Comparison of ENCODE assay signal across 10 cellular contexts in genomic region chr10:13613519-13613918, GRCh38. TPM values are rescaled to one million over a fixed set of nuclear protein-coding genes. Genes with fewer than 3 reads are reported as not detected.
DNase-seq lines count a peak whose midpoint lies in the region; ATAC-seq and TF ChIP-seq lines count a peak whose summit lies in the region.
"Had no signal": no experiment of that assay in that cellular context is flagged by ENCODE, and none has a peak within 500 bp of the region (broad histone marks: within the 10 kb centered on the region; RNA-seq: fewer than 3 reads in every experiment).

No MANE protein-coding gene starts in this region.

- no peaks in the 10 kb centered on the region for H3K9me3 ChIP-seq in left ventricle myocardium inferior (replicated peaks)

- H3K27me3 ChIP-seq in left ventricle myocardium inferior (ENCODE audit: low read depth): no peaks in the 10 kb centered on the region

- no peak overlapping the region for H3K4me3 Mint-ChIP-seq in type B pancreatic cell
- H3K4me3 Mint-ChIP-seq: activated T-cell treated with anti-CD3 and anti-CD28 coated beads, Interleukin-2, amount 50 U/mL, for 4 hours; naive thymus-derived CD8-positive, alpha-beta T cell had no signal

- DNase-seq in NCI-H82 (lab: John Stamatoyannopoulos, UW) (peak; percentile 15), NCI-H82 treated with DMSO at 0.1 percent for 48 hours (lab: John Stamatoyannopoulos, UW; ENCODE audit: unreplicated experiment) (no peak), SW480 (ENCODE audit: low spot score) (peak; percentile 8), left ventricle myocardium inferior (no peak), type B pancreatic cell (ENCODE audit: extremely low spot score, unreplicated experiment) (no peak)
- DNase-seq in activated CD4-positive, alpha-beta T cell treated with anti-CD3 and anti-CD28 coated beads for 1 hour: no peak
- DNase-seq: activated T-cell treated with anti-CD3 and anti-CD28 coated beads, Interleukin-2, amount 50 U/mL, for 4 hours had no signal

- no peak overlapping the region for H3K27ac Mint-ChIP-seq in type B pancreatic cell
- H3K27ac Mint-ChIP-seq: naive thymus-derived CD8-positive, alpha-beta T cell had no signal

- peaks cover 26% of the 10 kb centered on the region for H3K36me3 Mint-ChIP-seq in type B pancreatic cell

- H3K36me3 ChIP-seq in left ventricle myocardium inferior: peaks cover 76% of the 10 kb centered on the region

- H3K27ac ChIP-seq in left ventricle myocardium inferior (replicated peaks): no peak overlapping the region

- TF ChIP-seq CTCF in left ventricle myocardium inferior (IDR thresholded peaks at IDR 0.05; ENCODE audit: borderline replicate concordance): peak; percentile 61
- peak; percentile 72 for TF ChIP-seq CTCF in type B pancreatic cell (conservative IDR thresholded peaks at IDR 0.05)

- H3K9me3 Mint-ChIP-seq in type B pancreatic cell: no peaks in the 10 kb centered on the region
- H3K9me3 Mint-ChIP-seq: activated T-cell treated with anti-CD3 and anti-CD28 coated beads, Interleukin-2, amount 50 U/mL, for 4 hours; naive thymus-derived CD8-positive, alpha-beta T cell had no signal

- ATAC-seq in HG02884 (IDR thresholded peaks at IDR 0.05; ENCODE audit: unreplicated experiment) (no peak), GM21619 (IDR thresholded peaks at IDR 0.05; ENCODE audit: unreplicated experiment) (no peak)
- ATAC-seq: activated T-cell treated with anti-CD3 and anti-CD28 coated beads, Interleukin-2, amount 50 U/mL, for 4 hours; naive thymus-derived CD8-positive, alpha-beta T cell had no signal

- peaks cover 33% of the 10 kb centered on the region for H3K4me1 Mint-ChIP-seq in type B pancreatic cell (ENCODE audit: unreplicated experiment)

- intact Hi-C loops in left ventricle myocardium inferior (cut with micrococcal nuclease): loop anchor here (5.0 kb wide), 1 partner anchor 164 kb away; no protein-coding TSS in a partner anchor

- no peaks in the 10 kb centered on the region for H3K27me3 Mint-ChIP-seq in type B pancreatic cell
- H3K27me3 Mint-ChIP-seq: naive thymus-derived CD8-positive, alpha-beta T cell had no signal

- H3K4me3 ChIP-seq in left ventricle myocardium inferior: no peak overlapping the region

- H3K4me1 ChIP-seq in left ventricle myocardium inferior: peaks cover 17% of the 10 kb centered on the region

RNA-seq across cellular contexts. Expression of gene PRPF18, which starts 26.8 kb away (rescaled TPM):
- total RNA-seq in left ventricle myocardium inferior (14.7 TPM), type B pancreatic cell (ENCODE audit: low replicate concordance) (16.7 and 20.3 TPM in 2 replicates)

Comparison
In these comparisons a context has a peak if more than half of its experiments do, and no peak if none do; other contexts are left out.
1. DNase-seq: peak in NCI-H82 (single experiment) and SW480 (single experiment); none in NCI-H82 treated with DMSO at 0.1 percent for 48 hours (single experiment), left ventricle myocardium inferior (single experiment), type B pancreatic cell (single experiment) and activated CD4-positive, alpha-beta T cell treated with anti-CD3 and anti-CD28 coated beads for 1 hour (single experiment).